ENCODE assay signal across 2 cellular contexts in the genomic region with DNA sequence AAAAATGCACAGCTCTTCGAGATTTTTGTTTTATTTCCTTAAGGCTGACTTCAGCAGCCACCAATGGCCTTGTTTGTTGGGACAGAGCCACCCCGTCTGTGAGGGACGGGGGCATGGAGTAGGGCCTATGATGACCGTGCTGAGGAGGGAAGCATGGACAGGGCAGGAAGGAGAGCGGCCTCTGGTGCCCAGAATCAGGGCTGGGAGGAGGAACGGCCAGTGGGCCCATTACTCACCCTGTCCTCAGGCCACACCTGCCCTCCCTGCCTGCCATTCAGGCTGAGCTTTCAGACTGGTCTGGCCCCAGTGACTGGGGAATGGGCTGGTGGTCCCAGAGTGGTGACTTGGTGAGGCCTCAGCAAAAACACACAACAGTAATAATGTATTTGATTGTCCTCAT.
TF ChIP-seq lines count a peak whose summit lies in the region.

No MANE protein-coding gene starts in this region.

TF ChIP-seq in IMR-90, 13 proteins besides CTCF, POLR2A, EP300 and RAD21:
- TF ChIP-seq SMC3 (IDR thresholded peaks at IDR 0.05; ENCODE audit: low read depth, low read length): no peak
- no peak for TF ChIP-seq MAZ (IDR thresholded peaks at IDR 0.05; ENCODE audit: borderline replicate concordance, low read depth, low read length)
- no peak for TF ChIP-seq RFX5 (IDR thresholded peaks at IDR 0.05; ENCODE audit: low read depth, low read length)
- no peak for TF ChIP-seq RCOR1 (IDR thresholded peaks at IDR 0.05; ENCODE audit: insufficient replicate concordance, low read length)
- no peak for TF ChIP-seq FOS (IDR thresholded peaks at IDR 0.05; ENCODE audit: low read depth, low read length)
- TF ChIP-seq BHLHE40 (IDR thresholded peaks at IDR 0.05; ENCODE audit: low read depth, low read length): no peak
- TF ChIP-seq CEBPB (IDR thresholded peaks at IDR 0.05; ENCODE audit: low read depth, low read length): no peak
TF ChIP-seq in IMR-90: peak in this region for 0.

TF ChIP-seq in H1, 55 proteins besides CTCF, POLR2A, EP300 and RAD21:
- TF ChIP-seq, protein P1, sequence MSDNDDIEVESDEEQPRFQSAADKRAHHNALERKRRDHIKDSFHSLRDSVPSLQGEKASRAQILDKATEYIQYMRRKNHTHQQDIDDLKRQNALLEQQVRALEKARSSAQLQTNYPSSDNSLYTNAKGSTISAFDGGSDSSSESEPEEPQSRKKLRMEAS (IDR thresholded peaks at IDR 0.05): no peak
- TF ChIP-seq, protein P2, sequence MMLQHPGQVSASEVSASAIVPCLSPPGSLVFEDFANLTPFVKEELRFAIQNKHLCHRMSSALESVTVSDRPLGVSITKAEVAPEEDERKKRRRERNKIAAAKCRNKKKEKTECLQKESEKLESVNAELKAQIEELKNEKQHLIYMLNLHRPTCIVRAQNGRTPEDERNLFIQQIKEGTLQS (IDR thresholded peaks at IDR 0.05; ENCODE audit: insufficient read depth, low read depth, low read length): no peak
- TF ChIP-seq TBP (IDR thresholded peaks at IDR 0.05; ENCODE audit: low read depth, low read length) (no peak), KDM5A (IDR thresholded peaks at IDR 0.05; ENCODE audit: low read length) (no peak), NRF1 (IDR thresholded peaks at IDR 0.05; ENCODE audit: low read depth, low read length) (no peak), ASH2L (IDR thresholded peaks at IDR 0.05; ENCODE audit: low read length) (no peak)
TF ChIP-seq in H1: peak in this region for 0.
